37 cellular contexts compared by ENCODE assay signal in the genomic region with DNA sequence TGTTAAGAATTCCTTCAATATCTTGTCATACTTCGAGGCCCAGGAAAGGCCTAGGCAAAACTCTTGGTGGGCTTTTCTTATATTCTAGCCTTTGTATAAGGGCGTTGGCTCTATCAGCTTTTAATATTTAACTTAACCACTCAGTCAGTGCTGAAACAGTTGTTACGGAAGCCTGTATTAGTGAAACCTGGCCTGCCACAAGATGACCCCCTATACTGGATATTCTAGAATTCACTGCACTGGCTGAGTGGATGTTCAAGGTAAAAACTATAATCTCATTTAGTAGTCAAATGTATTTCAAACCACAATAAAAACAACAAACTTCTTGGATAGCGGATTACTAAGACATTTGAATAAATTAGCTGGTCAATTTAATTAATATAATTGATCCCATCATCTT.
DNase-seq lines count a peak whose midpoint lies in the region; ATAC-seq, FAIRE-seq and TF ChIP-seq lines count a peak whose summit lies in the region.
"Had no signal": no experiment of that assay in that cellular context is flagged by ENCODE, and none has a peak within 500 bp of the region (broad histone marks: within the 10 kb centered on the region; RNA-seq: fewer than 3 reads in every experiment).

No MANE protein-coding gene starts in this region.

- no TSS peak for BruUV-seq in Calu3 (replicated peaks; lab: Mats Ljungman, UMichigan)

- no peak for TF ChIP-seq CTCF in Calu3 (IDR thresholded peaks at IDR 0.05; ENCODE audit: unreplicated experiment)

- H3K4me3 Mint-ChIP-seq in Calu3 (ENCODE audit: low read depth, unreplicated experiment), result no peak overlapping the region
- H3K4me3 Mint-ChIP-seq: activated CD8-positive, alpha-beta T cell treated with anti-CD3 and anti-CD28 coated beads, Interleukin-2, amount 10 ng/mL, durations not matched to agents 7 days and 5 days; activated naive CD4-positive, alpha-beta T cell treated with anti-CD3 and anti-CD28 coated beads, Interleukin-2, amount 50 U/mL, for 24 hours; brain; CD8-positive, alpha-beta memory T cell; HFFc6; neural progenitor cell; stimulated activated effector memory CD8-positive, alpha-beta T cell treated with anti-CD3 and anti-CD28 coated beads, Interleukin-12 subunit alpha, Interleukin-12 subunit beta, amount 100 ng/mL, for 72 hours had no signal

- no peak overlapping the region for H3K27ac Mint-ChIP-seq in Calu3 (ENCODE audit: unreplicated experiment)
- H3K27ac Mint-ChIP-seq: activated CD8-positive, alpha-beta T cell treated with anti-CD3 and anti-CD28 coated beads, Interleukin-2, amount 10 ng/mL, durations not matched to agents 7 days and 5 days; activated naive CD4-positive, alpha-beta T cell treated with anti-CD3 and anti-CD28 coated beads, Interleukin-2, amount 50 U/mL, for 24 hours; activated T-helper 2 cell treated with anti-CD3 and anti-CD28 coated beads, Interferon-gamma antibody, Interleukin-2, Interleukin-4, amounts not matched to agents 10 μg/mL and 5 μg/mL and 100 μg/mL, durations not matched to agents 14 hours and 24 hours and 36 hours; brain; HFFc6; neural progenitor cell; stimulated activated effector memory CD8-positive, alpha-beta T cell treated with anti-CD3 and anti-CD28 coated beads, Interleukin-12 subunit alpha, Interleukin-12 subunit beta, amount 100 ng/mL, for 72 hours had no signal

- peaks cover 9% of the 10 kb centered on the region for H3K4me1 Mint-ChIP-seq in Calu3 (ENCODE audit: low read depth, unreplicated experiment)
- H3K4me1 Mint-ChIP-seq: activated naive CD4-positive, alpha-beta T cell treated with anti-CD3 and anti-CD28 coated beads, Interleukin-2, amount 50 U/mL, for 24 hours; brain; CD8-positive, alpha-beta memory T cell; neural progenitor cell; stimulated activated effector memory CD8-positive, alpha-beta T cell treated with anti-CD3 and anti-CD28 coated beads, Interleukin-12 subunit alpha, Interleukin-12 subunit beta, amount 100 ng/mL, for 72 hours had no signal

- no peaks in the 10 kb centered on the region for H3K36me3 Mint-ChIP-seq in Calu3 (ENCODE audit: insufficient read depth, unreplicated experiment)
- H3K36me3 Mint-ChIP-seq: activated naive CD4-positive, alpha-beta T cell treated with anti-CD3 and anti-CD28 coated beads, Interleukin-2, amount 50 U/mL, for 24 hours; brain; CD8-positive, alpha-beta memory T cell; neural progenitor cell; stimulated activated effector memory CD8-positive, alpha-beta T cell treated with anti-CD3 and anti-CD28 coated beads, Interleukin-12 subunit alpha, Interleukin-12 subunit beta, amount 100 ng/mL, for 72 hours had no signal

- no peaks in the 10 kb centered on the region for H3K9me3 Mint-ChIP-seq in Calu3 (ENCODE audit: low read depth, unreplicated experiment)
- H3K9me3 Mint-ChIP-seq: activated naive CD4-positive, alpha-beta T cell treated with anti-CD3 and anti-CD28 coated beads, Interleukin-2, amount 50 U/mL, for 24 hours; activated T-helper 2 cell treated with anti-CD3 and anti-CD28 coated beads, Interferon-gamma antibody, Interleukin-2, Interleukin-4, amounts not matched to agents 10 μg/mL and 5 μg/mL and 100 μg/mL, durations not matched to agents 14 hours and 24 hours and 36 hours; brain; CD8-positive, alpha-beta memory T cell; HFFc6; neural progenitor cell; stimulated activated effector memory CD8-positive, alpha-beta T cell treated with anti-CD3 and anti-CD28 coated beads, Interleukin-12 subunit alpha, Interleukin-12 subunit beta, amount 100 ng/mL, for 72 hours had no signal

- ATAC-seq in GM19025 (IDR thresholded peaks at IDR 0.05; ENCODE audit: low read depth, unreplicated experiment) (peak; percentile 58), GM21825 (IDR thresholded peaks at IDR 0.05; ENCODE audit: unreplicated experiment) (peak; percentile 48), HG03196 (IDR thresholded peaks at IDR 0.05; ENCODE audit: unreplicated experiment) (peak; percentile 41), GM18868 (IDR thresholded peaks at IDR 0.05; ENCODE audit: unreplicated experiment) (no peak)
- ATAC-seq: activated CD8-positive, alpha-beta T cell treated with anti-CD3 and anti-CD28 coated beads, Interleukin-2, amount 10 ng/mL, durations not matched to agents 7 days and 5 days; foreskin keratinocyte; heart left ventricle; left ventricle myocardium superior; pancreas; stimulated activated effector memory CD8-positive, alpha-beta T cell treated with anti-CD3 and anti-CD28 coated beads, Interleukin-12 subunit alpha, Interleukin-12 subunit beta, amount 100 ng/mL, for 72 hours had no signal

- FAIRE-seq in frontal cortex (lab: Jason Lieb, UNC), result no peak
- FAIRE-seq: endometrium, GM12891, GM19239, keratinocyte, pancreas had no signal

- DNase-seq in Calu3 (no peak), NCI-H1694 (lab: John Stamatoyannopoulos, UW) (no peak), frontal cortex (ENCODE audit: low spot score in 2 of 2) (no peak)
- DNase-seq: activated CD8-positive, alpha-beta T cell treated with anti-CD3 and anti-CD28 coated beads, Interleukin-2, amount 10 ng/mL, durations not matched to agents 7 days and 5 days; amniotic stem cell; CD8-positive, alpha-beta memory T cell; dorsolateral prefrontal cortex; EL; esophagus squamous epithelium; foreskin keratinocyte; GOT3; heart left ventricle; HFFc6; left ventricle myocardium superior; mesendoderm; MM.1S; NCI-H1417; NCI-H345; NCI-H69; pancreas; PC-9; Right ventricle myocardium superior; stimulated activated CD4-positive, alpha-beta T cell treated with anti-CD3 and anti-CD28 coated beads, Interleukin-15, amount 100 ng/mL, for 24 hours; T-helper 2 cell had no signal

- CTCF ChIA-PET in Calu3 (lab: Charles Lee), result interaction anchor here (1.5 to 1.8 kb wide), 3 partner anchors 14 to 955 kb away, joined by 4 to 6 read pairs (median 5); no protein-coding TSS in a partner anchor

- intact Hi-C loops in Calu3 (cut with micrococcal nuclease; ENCODE audit: unreplicated experiment), result no loop called here

- H3K27me3 Mint-ChIP-seq in Calu3 (ENCODE audit: unreplicated experiment), result no peaks in the 10 kb centered on the region
- H3K27me3 Mint-ChIP-seq: activated naive CD4-positive, alpha-beta T cell treated with anti-CD3 and anti-CD28 coated beads, Interleukin-2, amount 50 U/mL, for 24 hours; brain had no signal
